ENCODE assay signal across 14 cellular contexts in genomic region chr6:89963391-89963790, GRCh38.
DNase-seq lines count a peak whose midpoint lies in the region; ATAC-seq lines count a peak whose summit lies in the region.
"Had no signal": no experiment of that assay in that cellular context is flagged by ENCODE, and none has a peak within 500 bp of the region (broad histone marks: within the 10 kb centered on the region; RNA-seq: fewer than 3 reads in every experiment).

No MANE protein-coding gene starts in this region.

- POLR2A ChIA-PET in naive thymus-derived CD4-positive, alpha-beta T cell (lab: Charles Lee) = no interaction called here

- no peak for ATAC-seq in naive thymus-derived CD4-positive, alpha-beta T cell
- ATAC-seq in esophagus mucosa (no peak), HG03039 (IDR thresholded peaks at IDR 0.05; ENCODE audit: unreplicated experiment) (no peak), GM21390 (IDR thresholded peaks at IDR 0.05; ENCODE audit: unreplicated experiment) (no peak)

- CTCF ChIA-PET in naive thymus-derived CD4-positive, alpha-beta T cell (lab: Charles Lee) = no interaction called here

- intact Hi-C loops in naive thymus-derived CD4-positive, alpha-beta T cell (cut with micrococcal nuclease) = no loop called here

- H3K27me3 Mint-ChIP-seq in naive thymus-derived CD4-positive, alpha-beta T cell = no peaks in the 10 kb centered on the region
- H3K27me3 Mint-ChIP-seq: CD4-positive, alpha-beta memory T cell had no signal

- H3F3A ChIP-seq in GM23248 (ENCODE audit: insufficient read depth) = no peaks in the 10 kb centered on the region

- peaks cover 19 to 51% (median 36%) of the 10 kb centered on the region in 5 donors for H3K36me3 Mint-ChIP-seq in naive thymus-derived CD4-positive, alpha-beta T cell

- DNase-seq in GM23248 (peak; percentile 26), LHCN-M2 (ENCODE audit: low read depth) (peak; percentile 43), amniotic epithelial cell (ENCODE audit: low read depth) (peak; percentile 56)
- DNase-seq in naive thymus-derived CD4-positive, alpha-beta T cell = no peak
- DNase-seq: BE2C; CD4-positive, alpha-beta memory T cell; HCEC 1CT; NCI-H1436 treated with DMSO at 0.1 percent for 48 hours; NCI-H2029 treated with DMSO at 0.1 percent for 48 hours; NCI-H2171 treated with DMSO at 0.1 percent for 48 hours; NCI-H524 had no signal

- H3K27ac ChIP-seq in GM23248 = no peak overlapping the region
- no peak overlapping the region for H3K27ac ChIP-seq in naive thymus-derived CD4-positive, alpha-beta T cell (ENCODE audit: low read depth, low read length)

- H3K9me2 ChIP-seq in GM23248 (ENCODE audit: insufficient read depth) = no peaks in the 10 kb centered on the region

- no peak overlapping the region for H3K4me3 ChIP-seq in GM23248
- no peak overlapping the region for H3K4me3 ChIP-seq in naive thymus-derived CD4-positive, alpha-beta T cell (ENCODE audit: low read length)

- no peak overlapping the region for H3K4me3 Mint-ChIP-seq in naive thymus-derived CD4-positive, alpha-beta T cell
- H3K4me3 Mint-ChIP-seq: CD4-positive, alpha-beta memory T cell had no signal

- H3K4me2 ChIP-seq in GM23248 (ENCODE audit: unreplicated experiment) = no peak overlapping the region

- no peak overlapping the region for H2AFZ ChIP-seq in GM23248

- no peaks in the 10 kb centered on the region for H3K9me3 ChIP-seq in GM23248 (ENCODE audit: low read depth)
- no peaks in the 10 kb centered on the region for H3K9me3 ChIP-seq in naive thymus-derived CD4-positive, alpha-beta T cell (ENCODE audit: control insufficient read depth in 2 of 3, low read length in 3 of 3)
- H3K9me3 ChIP-seq: BE2C had no signal

- H3K4me1 ChIP-seq in GM23248 (ENCODE audit: insufficient read depth) = no peaks in the 10 kb centered on the region
- peaks cover 0 to 4% of the 10 kb centered on the region in 2 donors for H3K4me1 ChIP-seq in naive thymus-derived CD4-positive, alpha-beta T cell (ENCODE audit: control insufficient read depth in 2 of 2, insufficient read depth in 2 of 2, low read length in 2 of 2)
- H3K4me1 ChIP-seq: BE2C had no signal

- H3K9me3 Mint-ChIP-seq in naive thymus-derived CD4-positive, alpha-beta T cell = peaks cover 0 to 4% (median 0%) of the 10 kb centered on the region in 11 donors
- H3K9me3 Mint-ChIP-seq: CD4-positive, alpha-beta memory T cell had no signal

- no peaks in the 10 kb centered on the region for H3K36me3 ChIP-seq in GM23248 (ENCODE audit: low read depth)
- H3K36me3 ChIP-seq in naive thymus-derived CD4-positive, alpha-beta T cell (ENCODE audit: control insufficient read depth in 2 of 3, insufficient read depth in 3 of 3, low read length in 3 of 3) = peaks cover 0 to 20% (median 0%) of the 10 kb centered on the region in 3 experiments
- H3K36me3 ChIP-seq: BE2C had no signal

- no peaks in the 10 kb centered on the region for H3K79me2 ChIP-seq in GM23248 (ENCODE audit: insufficient read depth)

- peaks cover 16 to 93% (median 81%) of the 10 kb centered on the region in 7 donors for H3K4me1 Mint-ChIP-seq in naive thymus-derived CD4-positive, alpha-beta T cell

- H3K27ac Mint-ChIP-seq in naive thymus-derived CD4-positive, alpha-beta T cell = peak overlapping the region in 7 of 9 donors; percentile 48 to 86 (median 75)

- no peaks in the 10 kb centered on the region for H4K20me1 ChIP-seq in GM23248 (ENCODE audit: insufficient read depth)

- 63 to 69% methylated on average over 3 of the region's 3 CpGs for WGBS in GM23248 (ENCODE audit: low coverage in 1 of 2, low lambda C conversion rate in 2 of 2, missing lambda C conversion rate in 2 of 2), 2 experiments

- in situ Hi-C loops in GM23248 (cut with MboI) = no loop called here

- H3K27me3 ChIP-seq in GM23248 (replicated peaks; ENCODE audit: insufficient read depth) = peaks cover 31% of the 10 kb centered on the region
- no peaks in the 10 kb centered on the region for H3K27me3 ChIP-seq in naive thymus-derived CD4-positive, alpha-beta T cell (ENCODE audit: control insufficient read depth in 2 of 2, insufficient read depth in 2 of 2, low read length in 2 of 2)

- H3K9ac ChIP-seq in GM23248 = no peak overlapping the region

Comparison
In these comparisons a context has a peak if more than half of its experiments do, and no peak if none do; other contexts are left out.
1. DNase-seq: peak in GM23248 (single experiment), LHCN-M2 (single experiment) and amniotic epithelial cell (single experiment); none in naive thymus-derived CD4-positive, alpha-beta T cell (0 of 9).